ENCODE assay signal across 15 cellular contexts in genomic region chr18:77346446-77346845, GRCh38.
DNase-seq lines count a peak whose midpoint lies in the region; ATAC-seq and TF ChIP-seq lines count a peak whose summit lies in the region.
"Had no signal": no experiment of that assay in that cellular context is flagged by ENCODE, and none has a peak within 500 bp of the region (broad histone marks: within the 10 kb centered on the region; RNA-seq: fewer than 3 reads in every experiment).

No MANE protein-coding gene starts in this region.

- DNase-seq in Daoy (ENCODE audit: low read depth): peak; percentile 30
- DNase-seq in PC-3: peak; percentile 26
- peak; percentile 72 for DNase-seq in choroid plexus epithelial cell (ENCODE audit: low read depth)
- no peak for DNase-seq in omental fat pad (ENCODE audit: low spot score)
- no peak for DNase-seq in activated CD4-positive, alpha-beta T cell treated with anti-CD3 and anti-CD28 coated beads for 1 hour
- DNase-seq in NK-92 treated with Interleukin-12 subunit alpha and Interleukin-12 subunit beta, amount 100 ng/mL, for 24 hours (lab: John Stamatoyannopoulos, UW): no peak
- DNase-seq: DMS53, NCI-H1092 treated with DMSO at 0.1 percent for 48 hours, NCI-H187, NCI-H446, NCI-H748 treated with DMSO at 0.1 percent for 48 hours, SIG-M5 had no signal

- H3K9me2 ChIP-seq in PC-3 (replicated peaks; ENCODE audit: low read length): no peaks in the 10 kb centered on the region

- peaks cover 3% of the 10 kb centered on the region; the same call in 1 of the 2 replicates for H3K27me3 ChIP-seq in PC-3 (ENCODE audit: low read length)
- H3K27me3 ChIP-seq: BLaER1 treated with 17β-estradiol and CSF1 and Interleukin-3, amounts not matched to agents 10 nM and 100 nM had no signal

- CTCF ChIA-PET in PC-3 (lab: Charles Lee): no interaction called here

- ATAC-seq in PC-3 (no peak), omental fat pad (ENCODE audit: low FRiP score) (peak; percentile 78), HG03175 (IDR thresholded peaks at IDR 0.05; ENCODE audit: unreplicated experiment) (no peak)
- ATAC-seq: GM23338 had no signal

- H3K4me3 ChIP-seq in PC-3 (ENCODE audit: low read length): no peak overlapping the region
- H3K4me3 ChIP-seq in choroid plexus epithelial cell (ENCODE audit: low read depth, low read length): no peak overlapping the region
- H3K4me3 ChIP-seq: BLaER1 treated with 17β-estradiol and CSF1 and Interleukin-3, amounts not matched to agents 10 nM and 100 nM; GM23338 had no signal

- H3F3A ChIP-seq in PC-3 (ENCODE audit: low read length, unreplicated experiment): no peaks in the 10 kb centered on the region

- POLR2A ChIA-PET in PC-3 (lab: Charles Lee; ENCODE audit: unreplicated experiment): no interaction called here

- no peaks in the 10 kb centered on the region for H3K36me3 ChIP-seq in PC-3 (ENCODE audit: low read depth, low read length)
- H3K36me3 ChIP-seq: BLaER1 treated with 17β-estradiol and CSF1 and Interleukin-3, amounts not matched to agents 10 nM and 100 nM had no signal

- no peaks in the 10 kb centered on the region for H3K9me3 ChIP-seq in PC-3 (ENCODE audit: low read length)

- H2AFZ ChIP-seq in PC-3 (ENCODE audit: low read length): no peak overlapping the region
- H2AFZ ChIP-seq: GM23338 had no signal

- BruUV-seq in PC-3 (replicated peaks; lab: Mats Ljungman, UMichigan): no TSS peak

- H3K4me1 ChIP-seq in PC-3 (ENCODE audit: insufficient read depth, low read length): no peaks in the 10 kb centered on the region
- H3K4me1 ChIP-seq: BLaER1 treated with 17β-estradiol and CSF1 and Interleukin-3, amounts not matched to agents 10 nM and 100 nM had no signal

- no peaks in the 10 kb centered on the region for H3K79me2 ChIP-seq in PC-3 (ENCODE audit: low read length)

- no peak overlapping the region for H3K9ac ChIP-seq in PC-3 (ENCODE audit: low read length)
- H3K9ac ChIP-seq: BLaER1 treated with 17β-estradiol and CSF1 and Interleukin-3, amounts not matched to agents 10 nM and 100 nM had no signal

- no peak overlapping the region for H3K4me2 ChIP-seq in PC-3 (ENCODE audit: low read length)
- H3K4me2 ChIP-seq: BLaER1 treated with 17β-estradiol and CSF1 and Interleukin-3, amounts not matched to agents 10 nM and 100 nM; GM23338 had no signal

- intact Hi-C loops in PC-3 (cut with micrococcal nuclease): no loop called here

- H4K20me1 ChIP-seq in PC-3 (ENCODE audit: low read length): no peaks in the 10 kb centered on the region
- H4K20me1 ChIP-seq: BLaER1 treated with 17β-estradiol and CSF1 and Interleukin-3, amounts not matched to agents 10 nM and 100 nM had no signal

- H3K27ac ChIP-seq in PC-3 (ENCODE audit: low read length): no peak overlapping the region
- H3K27ac ChIP-seq: BLaER1 treated with 17β-estradiol and CSF1 and Interleukin-3, amounts not matched to agents 10 nM and 100 nM had no signal

- no peak for TF ChIP-seq CTCF in PC-3 (conservative IDR thresholded peaks at IDR 0.05; ENCODE audit: low read depth, low read length)
- TF ChIP-seq CTCF in choroid plexus epithelial cell (conservative IDR thresholded peaks at IDR 0.05; ENCODE audit: low read depth, low read length): no peak
- TF ChIP-seq CTCF in omental fat pad (IDR thresholded peaks at IDR 0.05): no peak

Comparison
In these comparisons a context has a peak if more than half of its experiments do, and no peak if none do; other contexts are left out.
1. DNase-seq: peak in Daoy (single experiment), PC-3 (single experiment) and choroid plexus epithelial cell (single experiment); none in omental fat pad (single experiment), activated CD4-positive, alpha-beta T cell treated with anti-CD3 and anti-CD28 coated beads for 1 hour (single experiment) and NK-92 treated with Interleukin-12 subunit alpha and Interleukin-12 subunit beta, amount 100 ng/mL, for 24 hours (single experiment).